In the genomic region with DNA sequence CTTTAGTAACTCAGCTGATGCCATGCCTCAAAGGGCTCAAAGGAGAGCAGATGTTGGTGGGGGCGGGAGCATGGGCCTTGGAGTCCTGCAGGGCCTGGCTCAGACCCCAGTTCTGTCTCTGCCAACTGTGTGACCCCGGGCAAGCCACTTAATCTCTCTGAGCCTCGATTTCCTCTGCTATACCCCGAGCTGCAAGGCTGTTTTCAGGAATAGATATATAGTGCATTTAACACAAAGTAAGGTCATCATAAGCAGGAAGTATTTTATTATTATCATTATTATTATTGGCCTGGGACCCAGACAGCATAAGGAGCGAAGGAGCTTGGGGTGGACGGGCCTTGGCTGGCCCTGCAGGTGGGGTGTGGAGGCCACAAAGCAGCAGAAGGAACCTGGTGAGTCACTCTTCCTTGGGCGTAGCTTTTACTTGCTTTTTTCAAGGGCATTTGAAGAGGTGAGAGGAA, we compare ENCODE assay signal across 17 cellular contexts.
DNase-seq lines count a peak whose midpoint lies in the region; ATAC-seq lines count a peak whose summit lies in the region.
"Had no signal": no experiment of that assay in that cellular context is flagged by ENCODE, and none has a peak within 500 bp of the region (broad histone marks: within the 10 kb centered on the region; RNA-seq: fewer than 3 reads in every experiment).

No MANE protein-coding gene starts in this region.

- no peak overlapping the region for H3K14ac ChIP-seq in neuronal stem cell (ENCODE audit: low read length)

- H3K27ac ChIP-seq in neuronal stem cell (replicated peaks; ENCODE audit: low read length): no peak overlapping the region
- H3K27ac ChIP-seq: hepatocyte, neutrophil, right lobe of liver had no signal

- DNase-seq in DMS 273 (lab: John Stamatoyannopoulos, UW; ENCODE audit: unreplicated experiment): peak; percentile 80
- peak; percentile 51 for DNase-seq in M059J (ENCODE audit: low read depth)
- DNase-seq in dermis blood vessel endothelial cell: peak; percentile 92
- DNase-seq in neuronal stem cell (ENCODE audit: low spot score): no peak
- no peak for DNase-seq in cerebellum (ENCODE audit: low spot score)
- DNase-seq in activated CD8-positive, alpha-beta memory T cell treated with anti-CD3 and anti-CD28 coated beads for 24 hours: no peak
- DNase-seq in head of caudate nucleus: no peak
- DNase-seq: activated CD4-positive, alpha-beta T cell treated with anti-CD3 and anti-CD28 coated beads for 36 hours; activated gamma-delta T cell; CD8-positive, alpha-beta T cell; kidney glomerular epithelial cell; NCI-H1694; NCI-H446 treated with DMSO at 0.1 percent for 48 hours had no signal

- H3K36me3 ChIP-seq in neuronal stem cell (replicated peaks in 1 of 2; ENCODE audit: control insufficient read depth in 2 of 2, insufficient read depth in 2 of 2, low read length in 2 of 2): no peaks in the 10 kb centered on the region
- H3K36me3 ChIP-seq: neutrophil, right lobe of liver had no signal

- peak overlapping the region; percentile 28 for H2BK120ac ChIP-seq in neuronal stem cell (ENCODE audit: low read depth, low read length)

- intact Hi-C loops in head of caudate nucleus (cut with DNase I): no loop called here

- no peak overlapping the region for H2BK15ac ChIP-seq in neuronal stem cell (ENCODE audit: low read length)

- peaks cover 0 to 45% (median 0%) of the 10 kb centered on the region in 3 experiments for H3K27me3 ChIP-seq in neuronal stem cell (ENCODE audit: control insufficient read depth in 3 of 3, insufficient read depth in 3 of 3, low read depth in 1 of 3, low read length in 3 of 3)
- H3K27me3 ChIP-seq: hepatocyte, neutrophil, right lobe of liver had no signal

- no peak overlapping the region for H3K18ac ChIP-seq in neuronal stem cell (ENCODE audit: low read length)

- no peak overlapping the region for H3K4me3 ChIP-seq in neuronal stem cell (ENCODE audit: low read length in 2 of 2)
- H3K4me3 ChIP-seq: hepatocyte, right lobe of liver had no signal

- no peak overlapping the region for H3K9ac ChIP-seq in neuronal stem cell (ENCODE audit: low read depth, low read length, poor library complexity)

- H2BK5ac ChIP-seq in neuronal stem cell (ENCODE audit: low read length): no peak overlapping the region

- H2BK12ac ChIP-seq in neuronal stem cell (ENCODE audit: low read length): no peak overlapping the region

- no peak overlapping the region for H2AK5ac ChIP-seq in neuronal stem cell (ENCODE audit: low read depth, low read length)

- WGBS in neuronal stem cell (ENCODE audit: extremely low coverage in 2 of 2, insufficient read length in 2 of 2, insufficient replicate concordance in 1 of 2), 2 donors: no CpG with 5 or more reads among the region's 7 CpGs

- H3K23ac ChIP-seq in neuronal stem cell (ENCODE audit: low read depth, low read length, poor library complexity): no peak overlapping the region

- H4K91ac ChIP-seq in neuronal stem cell (ENCODE audit: low read depth, low read length, poor library complexity): no peak overlapping the region

- no peaks in the 10 kb centered on the region for H3K9me3 ChIP-seq in neuronal stem cell (replicated peaks in 1 of 2; ENCODE audit: control insufficient read depth in 2 of 2, insufficient read depth in 1 of 2, low read depth in 1 of 2, low read length in 2 of 2)
- H3K9me3 ChIP-seq: neutrophil, right lobe of liver had no signal

- H3K4ac ChIP-seq in neuronal stem cell (ENCODE audit: low read length): no peak overlapping the region

- no peak for ATAC-seq in GM18519 (IDR thresholded peaks at IDR 0.05; ENCODE audit: low FRiP score, unreplicated experiment)
- ATAC-seq: activated CD4-positive, alpha-beta T cell treated with anti-CD3 and anti-CD28 coated beads for 36 hours; CD8-positive, alpha-beta T cell had no signal

- peaks cover 3% of the 10 kb centered on the region for H3K79me1 ChIP-seq in neuronal stem cell (ENCODE audit: low read depth, low read length)

- no peak overlapping the region for H4K8ac ChIP-seq in neuronal stem cell (ENCODE audit: low read depth, low read length)

- H3K4me1 ChIP-seq in neuronal stem cell (ENCODE audit: control insufficient read depth in 2 of 2, insufficient read depth in 1 of 2, low read depth in 1 of 2, low read length in 2 of 2): peaks cover 8 to 13% of the 10 kb centered on the region in 2 donors

- H2AFZ ChIP-seq in neuronal stem cell (ENCODE audit: low read length): no peak overlapping the region
- H2AFZ ChIP-seq: hepatocyte had no signal

- no peak overlapping the region for H3K4me2 ChIP-seq in neuronal stem cell (ENCODE audit: insufficient read depth, low read length, poor library complexity, severe bottlenecking)
- H3K4me2 ChIP-seq: hepatocyte had no signal

Comparison
In these comparisons a context has a peak if more than half of its experiments do, and no peak if none do; other contexts are left out.
1. DNase-seq: peak in DMS 273 (single experiment), M059J (single experiment) and dermis blood vessel endothelial cell (single experiment); none in neuronal stem cell (single experiment), cerebellum (single experiment), activated CD8-positive, alpha-beta memory T cell treated with anti-CD3 and anti-CD28 coated beads for 24 hours (single experiment) and head of caudate nucleus (0 of 42).